Comparison of ENCODE assay signal across 14 cellular contexts in genomic region chr1:64811131-64811530, GRCh38.
"Had no signal": no experiment of that assay in that cellular context is flagged by ENCODE, and none has a peak within 500 bp of the region (broad histone marks: within the 10 kb centered on the region; RNA-seq: fewer than 3 reads in every experiment).

No MANE protein-coding gene starts in this region.

- H3K4me1 ChIP-seq: esophagus muscularis mucosa, upper lobe of right lung had no signal

- H3K36me3 ChIP-seq: thoracic aorta, upper lobe of right lung had no signal

- H3K27ac ChIP-seq: cardiac muscle cell, esophagus muscularis mucosa, heart right ventricle, left ventricle myocardium inferior, thoracic aorta, upper lobe of right lung had no signal

- ATAC-seq: heart right ventricle; stimulated activated naive B cell treated with anti-CD40 and anti-IgM and Interleukin-4, amounts not matched to agents 10 μg/mL and 1 μg/mL and 100 μg/mL, for 72 hours; upper lobe of right lung had no signal

- H3K27me3 ChIP-seq: cardiac muscle cell, esophagus muscularis mucosa, heart right ventricle, upper lobe of right lung had no signal

- DNase-seq: activated CD4-positive, alpha-beta memory T cell treated with anti-CD3 and anti-CD28 coated beads for 36 hours; activated CD4-positive, alpha-beta T cell treated with anti-CD3 and anti-CD28 coated beads for 4 hours; activated T-cell treated with anti-CD3 and anti-CD28 coated beads for 4 hours; amniotic stem cell; effector CD8-positive, alpha-beta T cell; heart right ventricle; left ventricle myocardium inferior; mammary epithelial cell; stimulated activated naive B cell treated with anti-CD40 and anti-IgM and Interleukin-4, amounts not matched to agents 10 μg/mL and 1 μg/mL and 100 μg/mL, for 72 hours; upper lobe of right lung had no signal

- FAIRE-seq: endothelial cell of umbilical vein had no signal

- H3K4me3 ChIP-seq: cardiac muscle cell, esophagus muscularis mucosa, heart right ventricle, left ventricle myocardium inferior, thoracic aorta, upper lobe of right lung had no signal
